In genomic region chr12:122852336-122853275, GRCh38 we compare ENCODE assay signal across 10 cellular contexts. TPM values are rescaled to one million over a fixed set of nuclear protein-coding genes. Genes with fewer than 3 reads are reported as not detected.
DNase-seq lines count a peak whose midpoint lies in the region; ATAC-seq and TF ChIP-seq lines count a peak whose summit lies in the region.
"Had no signal": no experiment of that assay in that cellular context is flagged by ENCODE, and none has a peak within 500 bp of the region (broad histone marks: within the 10 kb centered on the region; RNA-seq: fewer than 3 reads in every experiment).

No MANE protein-coding gene starts in this region.

- peaks cover 26% of the 10 kb centered on the region for H3K79me1 ChIP-seq in mesenchymal stem cell (replicated peaks; ENCODE audit: low read length, poor library complexity, severe bottlenecking)

- no peak overlapping the region for H4K91ac ChIP-seq in mesenchymal stem cell (ENCODE audit: low read length)

- peak overlapping the region in 1 of 2 experiments; percentile 79 for H3K18ac ChIP-seq in mesenchymal stem cell (ENCODE audit: low read depth in 1 of 2, low read length in 2 of 2)

- peak overlapping the region in 1 of 2 experiments; percentile 60 for H2BK12ac ChIP-seq in mesenchymal stem cell (ENCODE audit: low read length in 2 of 2)

- WGBS in mesenchymal stem cell, result 73% methylated on average over 18 of the region's 18 CpGs

- H2AFZ ChIP-seq in mesenchymal stem cell (ENCODE audit: low read depth, low read length), result no peak overlapping the region

- H3K36me3 ChIP-seq in RWPE2 (ENCODE audit: low read depth) (peaks cover 12% of the 10 kb centered on the region; the same call in 1 of the 2 replicates), mesenchymal stem cell (ENCODE audit: control insufficient read depth in 1 of 2, insufficient read depth in 2 of 2, low read depth in 1 of 2, low read length in 2 of 2) (peaks cover 3 to 79% of the 10 kb centered on the region in 2 experiments), tibial artery (peaks cover 0 to 52% (median 20%) of the 10 kb centered on the region in 3 donors)

- peak overlapping the region; percentile 1 for H4K8ac ChIP-seq in mesenchymal stem cell (ENCODE audit: low read length)

- no peak overlapping the region for H3K9ac ChIP-seq in mesenchymal stem cell (ENCODE audit: low read length)

- H3K4me3 ChIP-seq in RWPE2 (ENCODE audit: severe bottlenecking) (no peak overlapping the region), mesenchymal stem cell (ENCODE audit: insufficient read depth in 1 of 2, low read depth in 1 of 2, low read length in 2 of 2) (peak overlapping the region in 1 of 2 experiments; percentile 17), tibial artery (no peak overlapping the region)
- H3K4me3 ChIP-seq: HAP-1 had no signal

- peak overlapping the region; percentile 69 for H3K27ac ChIP-seq in RWPE2 (ENCODE audit: poor library complexity, severe bottlenecking)
- H3K27ac ChIP-seq in mesenchymal stem cell (ENCODE audit: low read length, poor library complexity, severe bottlenecking), result no peak overlapping the region
- peak overlapping the region; percentile 77 to 79 for H3K27ac ChIP-seq in tibial artery

- no peak overlapping the region for H3K14ac ChIP-seq in mesenchymal stem cell (ENCODE audit: low read length in 2 of 2)

- H3K27me3 ChIP-seq in RWPE2 (ENCODE audit: insufficient read depth, poor library complexity, severe bottlenecking), result no peaks in the 10 kb centered on the region
- no peaks in the 10 kb centered on the region for H3K27me3 ChIP-seq in mesenchymal stem cell (ENCODE audit: control insufficient read depth in 1 of 2, insufficient read depth in 1 of 2, low read length in 2 of 2)
- H3K27me3 ChIP-seq in tibial artery, result no peaks in the 10 kb centered on the region

- H2AK5ac ChIP-seq in mesenchymal stem cell (ENCODE audit: low read length, severe bottlenecking), result no peak overlapping the region

- no peak overlapping the region for H3K23ac ChIP-seq in mesenchymal stem cell (ENCODE audit: low read length in 2 of 2)

- no peak for DNase-seq in RWPE2 (ENCODE audit: low spot score)
- DNase-seq in epidermal melanocyte (ENCODE audit: insufficient read length, low spot score), result peak; percentile 79
- DNase-seq in mesenchymal stem cell, result no peak
- no peak for DNase-seq in tibial artery
- no peak for DNase-seq in COLO668 (lab: John Stamatoyannopoulos, UW; ENCODE audit: unreplicated experiment)
- DNase-seq in GM20000 (ENCODE audit: low spot score), result no peak
- DNase-seq: NCI-H1930 had no signal

- peak; percentile 24 for ATAC-seq in RWPE2 (ENCODE audit: low read depth)
- no peak for ATAC-seq in HG02678 (IDR thresholded peaks at IDR 0.05; ENCODE audit: unreplicated experiment)
- no peak for ATAC-seq in GM19463 (IDR thresholded peaks at IDR 0.05; ENCODE audit: unreplicated experiment)

- intact Hi-C loops in tibial artery (cut with DNase I; ENCODE audit: low total_unique reads), result no loop called here

- peak overlapping the region; percentile 65 to 77 for H3K4ac ChIP-seq in mesenchymal stem cell (ENCODE audit: low read depth in 1 of 2, low read length in 2 of 2)

- TF ChIP-seq CTCF in RWPE2 (IDR thresholded peaks at IDR 0.05; ENCODE audit: poor library complexity, severe bottlenecking), result no peak
- no peak for TF ChIP-seq CTCF in tibial artery (IDR thresholded peaks at IDR 0.05)
- TF ChIP-seq CTCF in GM20000 (IDR thresholded peaks at IDR 0.05; ENCODE audit: extremely low read depth, missing control alignments), result no peak

- H2BK5ac ChIP-seq in mesenchymal stem cell (ENCODE audit: low read depth, low read length, poor library complexity, severe bottlenecking), result no peak overlapping the region

- H3K4me2 ChIP-seq in mesenchymal stem cell (ENCODE audit: low read length, poor library complexity, severe bottlenecking), result no peak overlapping the region

- H3K9me3 ChIP-seq in RWPE2 (ENCODE audit: severe bottlenecking) (no peaks in the 10 kb centered on the region), mesenchymal stem cell (ENCODE audit: control insufficient read depth, low read length) (no peaks in the 10 kb centered on the region), tibial artery (no peaks in the 10 kb centered on the region)
- H3K9me3 ChIP-seq: HAP-1 had no signal

- H3K4me1 ChIP-seq in RWPE2 (ENCODE audit: insufficient read depth, poor library complexity, severe bottlenecking) (peaks cover 8% of the 10 kb centered on the region), mesenchymal stem cell (ENCODE audit: control insufficient read depth, insufficient read depth, low read depth, low read length) (peaks cover 18% of the 10 kb centered on the region), tibial artery (peaks cover 0 to 40% (median 32%) of the 10 kb centered on the region in 4 donors)
- H3K4me1 ChIP-seq: HAP-1 had no signal

- no peak overlapping the region for H2BK15ac ChIP-seq in mesenchymal stem cell (ENCODE audit: low read depth, poor library complexity, severe bottlenecking)

- H2BK120ac ChIP-seq in mesenchymal stem cell (ENCODE audit: low read depth, low read length), result no peak overlapping the region

RNA-seq across cellular contexts. Expression of gene HIP1R, which starts 17.3 kb away (rescaled TPM):
- 4.6 TPM for polyA plus RNA-seq in mesenchymal stem cell (2013, experiment 1 of 2)
- 5.0 TPM for polyA plus RNA-seq in mesenchymal stem cell (2013, experiment 2 of 2)

RNA-seq across cellular contexts. Expression of gene VPS37B, which starts 43.3 kb away (rescaled TPM):
- 23.0 TPM for polyA plus RNA-seq in mesenchymal stem cell (2013, experiment 1 of 2)
- polyA plus RNA-seq in mesenchymal stem cell (2013, experiment 2 of 2), result 23.9 TPM
